In the genomic region with DNA sequence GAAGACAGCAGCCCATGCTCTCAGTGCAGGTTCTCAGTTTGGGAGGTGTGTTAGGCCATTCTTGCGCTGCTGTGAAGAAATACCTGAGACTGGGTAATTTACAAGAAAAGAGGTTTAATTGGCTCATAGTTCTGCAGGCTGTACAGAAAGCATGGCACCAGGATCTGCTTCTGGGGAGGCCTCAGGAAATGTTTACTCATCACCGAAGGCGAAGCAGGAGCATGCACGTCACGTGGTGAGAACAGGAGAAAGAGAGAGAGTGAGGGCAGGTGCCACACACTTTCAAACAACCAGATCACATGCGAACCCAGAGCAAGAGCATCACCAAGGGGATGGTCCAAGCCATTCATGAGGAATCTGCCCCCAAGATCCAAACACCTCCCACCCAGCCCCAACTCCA, we compare ENCODE assay signal across 8 cellular contexts. TPM values are rescaled to one million over a fixed set of nuclear protein-coding genes. Genes with fewer than 3 reads are reported as not detected.
"Had no signal": no experiment of that assay in that cellular context is flagged by ENCODE, and none has a peak within 500 bp of the region (broad histone marks: within the 10 kb centered on the region; RNA-seq: fewer than 3 reads in every experiment).

No MANE protein-coding gene starts in this region.

- H3K4me3 Mint-ChIP-seq: GM23338, H9 had no signal

- H3K4me2 ChIP-seq: GM23338 had no signal

- H3K27ac Mint-ChIP-seq: GM23338, H9, IgD-negative memory B cell had no signal

- H3K4me3 ChIP-seq: GM23338 had no signal

- ATAC-seq: GM23338 had no signal

- FAIRE-seq: H1, H54, HTR-8/SVneo had no signal

- H2AFZ ChIP-seq: GM23338 had no signal

- DNase-seq: H9, HCEC 1CT, KBM-7 had no signal

- H3K4me1 Mint-ChIP-seq: IgD-negative memory B cell had no signal

RNA-seq across cellular contexts. Expression of a gene that starts 9.0 kb away (rescaled TPM):
- polyA plus RNA-seq: IgD-negative memory B cell had no signal
